10 cellular contexts compared by ENCODE assay signal in genomic region chr10:119896937-119897336, GRCh38. TPM values are rescaled to one million over a fixed set of nuclear protein-coding genes. Genes with fewer than 3 reads are reported as not detected.
DNase-seq lines count a peak whose midpoint lies in the region; ATAC-seq, FAIRE-seq and TF ChIP-seq lines count a peak whose summit lies in the region.
"Had no signal": no experiment of that assay in that cellular context is flagged by ENCODE, and none has a peak within 500 bp of the region (broad histone marks: within the 10 kb centered on the region; RNA-seq: fewer than 3 reads in every experiment).

No MANE protein-coding gene starts in this region.

- H3K4me1 ChIP-seq in Caco-2 (peaks cover 33% of the 10 kb centered on the region), cardiac muscle cell (ENCODE audit: low read depth) (peaks cover 24% of the 10 kb centered on the region), trophoblast cell (ENCODE audit: control insufficient read depth in 1 of 2, insufficient read depth in 2 of 2, low read length in 2 of 2) (peaks cover 0 to 3% of the 10 kb centered on the region in 2 experiments)

- 100% methylated on average over 2 of the region's 4 CpGs for WGBS in trophoblast cell (ENCODE audit: extremely low coverage, insufficient coverage, insufficient read length)

- no peaks in the 10 kb centered on the region for H3K9me3 ChIP-seq in Caco-2
- no peaks in the 10 kb centered on the region for H3K9me3 ChIP-seq in cardiac muscle cell (ENCODE audit: low read depth)
- H3K9me3 ChIP-seq in trophoblast cell (ENCODE audit: insufficient read depth, low read depth, low read length) = no peaks in the 10 kb centered on the region

- H3K9ac ChIP-seq in trophoblast cell (ENCODE audit: low read length) = no peak overlapping the region

- H3K27me3 Mint-ChIP-seq in Caco-2 (ENCODE audit: insufficient read depth, unreplicated experiment) = no peaks in the 10 kb centered on the region

- H3K36me3 ChIP-seq in Caco-2 (ENCODE audit: control insufficient read depth, insufficient read depth, low read length) (peaks cover 4% of the 10 kb centered on the region), cardiac muscle cell (peaks cover 14% of the 10 kb centered on the region), trophoblast cell (ENCODE audit: control insufficient read depth in 1 of 2, insufficient read depth in 2 of 2, low read length in 2 of 2) (peaks cover 11 to 16% of the 10 kb centered on the region in 2 experiments)

- CTCF ChIA-PET in Caco-2 (lab: Charles Lee) = interaction anchor here (0.8 kb wide), 1 partner anchor 38 kb away, joined by 3 read pairs; no protein-coding TSS in a partner anchor

- peaks cover 8% of the 10 kb centered on the region for H3K79me2 ChIP-seq in trophoblast cell (ENCODE audit: control insufficient read depth, insufficient read depth, low read length, poor library complexity)

- peak overlapping the region; percentile 27 for H3K4ac ChIP-seq in trophoblast cell (ENCODE audit: low read depth, low read length)

- H3K18ac ChIP-seq in trophoblast cell (ENCODE audit: low read length) = no peak overlapping the region

- no peak overlapping the region for H2BK12ac ChIP-seq in trophoblast cell (ENCODE audit: low read length)

- POLR2A ChIA-PET in Caco-2 (lab: Charles Lee) = no interaction called here

- H3K79me1 ChIP-seq in trophoblast cell (ENCODE audit: low read length) = peaks cover 6% of the 10 kb centered on the region

- no peak overlapping the region for H2BK120ac ChIP-seq in trophoblast cell (ENCODE audit: insufficient read depth, low read length, poor library complexity)

- H3K27me3 ChIP-seq in Caco-2 (replicated peaks; ENCODE audit: control insufficient read depth, insufficient read depth, low read length) (no peaks in the 10 kb centered on the region), cardiac muscle cell (no peaks in the 10 kb centered on the region), trophoblast cell (ENCODE audit: insufficient read depth, low read length) (no peaks in the 10 kb centered on the region)

- H4K91ac ChIP-seq in trophoblast cell (ENCODE audit: low read depth, low read length) = no peak overlapping the region

- ATAC-seq in SK-N-SH treated with all-trans-retinoic acid at 6 μM for 48 hours (peak; percentile 3; the same call in 1 of the 3 replicates), HG02588 (IDR thresholded peaks at IDR 0.05; ENCODE audit: unreplicated experiment) (no peak)

- H4K8ac ChIP-seq in trophoblast cell (ENCODE audit: low read depth, low read length) = no peak overlapping the region

- TF ChIP-seq CTCF in Caco-2 (IDR thresholded peaks at IDR 0.05; ENCODE audit: insufficient read depth in 1 of 2, low read depth in 1 of 2, low read length in 1 of 2, severe bottlenecking in 1 of 2, unreplicated experiment in 1 of 2) (no peak), cardiac muscle cell (IDR thresholded peaks at IDR 0.05; ENCODE audit: low read depth, low read length) (no peak), D721Med (IDR thresholded peaks at IDR 0.05; ENCODE audit: insufficient read depth, missing control alignments) (no peak)

- no peak overlapping the region for H3K14ac ChIP-seq in trophoblast cell (ENCODE audit: low read length)

- no peaks in the 10 kb centered on the region for H3K9me3 Mint-ChIP-seq in Caco-2 (ENCODE audit: unreplicated experiment)

- H2BK5ac ChIP-seq in trophoblast cell (ENCODE audit: low read depth, low read length, poor library complexity) = no peak overlapping the region

- no peak overlapping the region for H2AFZ ChIP-seq in trophoblast cell (ENCODE audit: insufficient read depth, low read length, poor library complexity)

- H3K27ac Mint-ChIP-seq in Caco-2 (ENCODE audit: unreplicated experiment) = peak overlapping the region; percentile 79

- H4K12ac ChIP-seq in trophoblast cell (ENCODE audit: low read depth, low read length) = no peak overlapping the region

- no peak for DNase-seq in Caco-2
- DNase-seq in cardiac muscle cell (ENCODE audit: low read depth in 1 of 2, low spot score in 1 of 2) = peak; percentile 58 to 90
- DNase-seq in trophoblast cell = peak in 1 of 2 donors; percentile 6
- no peak for DNase-seq in DMS53 treated with DMSO at 0.1 percent for 48 hours (lab: John Stamatoyannopoulos, UW; ENCODE audit: unreplicated experiment)
- no peak for DNase-seq in ureter (ENCODE audit: low spot score)
- DNase-seq in D721Med (ENCODE audit: insufficient read length, low spot score) = no peak
- DNase-seq: activated CD4-positive, alpha-beta T cell treated with anti-CD3 and anti-CD28 coated beads, Interleukin-2, amount 50 U/mL, for 1 hour had no signal

- no peak for FAIRE-seq in D721Med (lab: Jason Lieb, UNC)
- FAIRE-seq: colon had no signal

- H3K4me3 ChIP-seq in Caco-2 (ENCODE audit: low read depth, low read length) = no peak overlapping the region
- no peak overlapping the region for H3K4me3 ChIP-seq in cardiac muscle cell
- no peak overlapping the region for H3K4me3 ChIP-seq in trophoblast cell (ENCODE audit: low read depth, low read length)

- intact Hi-C loops in Caco-2 (cut with micrococcal nuclease; ENCODE audit: unreplicated experiment) = loop anchor here (10.0 kb wide), 1 partner anchor 212 kb away; no protein-coding TSS in a partner anchor

- BruUV-seq in Caco-2 (replicated peaks; lab: Mats Ljungman, UMichigan) = no TSS peak

- H3K4me2 ChIP-seq in trophoblast cell (ENCODE audit: low read length) = no peak overlapping the region

- peaks cover 64% of the 10 kb centered on the region for H3K36me3 Mint-ChIP-seq in Caco-2 (ENCODE audit: insufficient read depth, unreplicated experiment)

- peak overlapping the region; percentile 80 for H3K27ac ChIP-seq in cardiac muscle cell
- no peak overlapping the region for H3K27ac ChIP-seq in trophoblast cell (ENCODE audit: low read depth, low read length)

- H2AK5ac ChIP-seq in trophoblast cell (ENCODE audit: low read length) = no peak overlapping the region

- no peak overlapping the region for H3K23ac ChIP-seq in trophoblast cell (ENCODE audit: low read length)

- peaks cover 30% of the 10 kb centered on the region for H3K4me1 Mint-ChIP-seq in Caco-2 (ENCODE audit: low read depth, unreplicated experiment)

- peak overlapping the region; percentile 61 for H3K4me3 Mint-ChIP-seq in Caco-2 (ENCODE audit: unreplicated experiment)

TF ChIP-seq in SK-N-SH treated with all-trans-retinoic acid at 6 μM for 48 hours, 23 proteins besides CTCF, POLR2A, EP300 and RAD21:
- TF ChIP-seq TSHZ2 (CRISPR knock-in tag; IDR thresholded peaks at IDR 0.05) (no peak), ZFP30 (CRISPR knock-in tag; IDR thresholded peaks at IDR 0.05) (no peak), POU6F1 (CRISPR knock-in tag; IDR thresholded peaks at IDR 0.05; ENCODE audit: borderline replicate concordance, low read depth) (no peak), ZNF565 (CRISPR knock-in tag; conservative IDR thresholded peaks at IDR 0.05; ENCODE audit: low read depth) (no peak), ARNTL (CRISPR knock-in tag; IDR thresholded peaks at IDR 0.05; ENCODE audit: borderline replicate concordance, low read depth) (no peak)

RNA-seq across cellular contexts. Expression of gene SEC23IP, which starts 4.4 kb away (rescaled TPM):
- 108 and 116 TPM in 2 replicates for total RNA-seq in Caco-2 (2022)
- total RNA-seq in cardiac muscle cell = 22.9 and 42.1 TPM in 2 replicates
- 40.8 and 42.8 TPM in 2 replicates for polyA plus RNA-seq in cardiac muscle cell
- 46.1 and 50.7 TPM in 2 replicates for polyA plus RNA-seq in trophoblast cell (2013)
- total RNA-seq in ureter = 69.6 TPM

RNA-seq across cellular contexts. Expression of gene MCMBP, which starts 24.3 kb away (rescaled TPM):
- total RNA-seq in Caco-2 (2022) (77.2 and 88.4 TPM in 2 replicates), cardiac muscle cell (29.2 and 41.1 TPM in 2 replicates), ureter (48.9 TPM)
- 39.7 and 46.3 TPM in 2 replicates for polyA plus RNA-seq in cardiac muscle cell
- 39.8 and 40.3 TPM in 2 replicates for polyA plus RNA-seq in trophoblast cell (2013)

Comparison
In these comparisons a context has a peak if more than half of its experiments do, and no peak if none do; other contexts are left out.
1. DNase-seq: peak in cardiac muscle cell (2 of 2); none in Caco-2 (0 of 2), DMS53 treated with DMSO at 0.1 percent for 48 hours (single experiment), ureter (single experiment) and D721Med (single experiment).